In the genomic region with DNA sequence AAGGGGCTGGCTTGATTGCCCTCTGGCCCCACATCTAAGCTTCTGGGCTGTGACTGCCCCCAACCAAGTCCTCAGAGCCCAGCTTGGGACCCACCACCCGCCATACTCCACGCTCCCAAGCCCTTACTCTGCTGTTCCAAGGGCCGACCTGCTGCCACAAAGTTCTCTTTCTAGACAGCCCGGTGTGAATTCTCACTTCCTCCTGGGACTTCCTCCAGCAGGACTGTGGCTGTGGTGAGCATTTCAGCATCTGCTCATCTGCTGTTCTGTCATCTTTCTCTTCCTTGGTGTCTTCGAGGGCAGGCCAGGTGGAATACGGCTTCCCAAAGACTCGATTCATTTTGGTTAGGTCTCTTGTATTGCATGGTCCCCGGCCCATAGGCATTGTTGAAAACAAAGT, we compare ENCODE assay signal across 8 cellular contexts.
DNase-seq lines count a peak whose midpoint lies in the region; ATAC-seq, FAIRE-seq and TF ChIP-seq lines count a peak whose summit lies in the region.
"Not testable (repeated sequence)": the region's sequence is repeated elsewhere in the genome, so short reads cannot be mapped to it uniquely, and the experiment has no call there.

No MANE protein-coding gene starts in this region.

- not testable (repeated sequence) for H3K4me1 ChIP-seq in endothelial cell of umbilical vein (ENCODE audit: control insufficient read depth, extremely low read depth, insufficient read depth, low read length)

- intact Hi-C loops in activated CD8-positive, alpha-beta T cell treated with anti-CD3 and anti-CD28 coated beads for 36 hours (cut with micrococcal nuclease): not testable (repeated sequence)
- intact Hi-C loops in endothelial cell of umbilical vein (cut with micrococcal nuclease): loop anchor here (10.0 kb wide), 1 partner anchor 68 kb away; no protein-coding TSS in a partner anchor

- not testable (repeated sequence) for TF ChIP-seq CTCF in activated CD8-positive, alpha-beta T cell treated with anti-CD3 and anti-CD28 coated beads for 36 hours (IDR thresholded peaks at IDR 0.05); endothelial cell of umbilical vein (IDR thresholded peaks at IDR 0.05; ENCODE audit: extremely low read depth in 1 of 2, insufficient read depth in 1 of 2, low read depth in 1 of 2, low read length in 2 of 2)

- not testable (repeated sequence) for H3K4me3 Mint-ChIP-seq in activated CD8-positive, alpha-beta T cell treated with anti-CD3 and anti-CD28 coated beads for 36 hours; stimulated activated naive CD8-positive, alpha-beta T cell treated with anti-CD3 and anti-CD28 coated beads, Interleukin-15, amount 100 ng/mL, for 72 hours

- H3K79me2 ChIP-seq in endothelial cell of umbilical vein (ENCODE audit: control insufficient read depth, insufficient read depth, low read length): peaks cover 38% of the 10 kb centered on the region

- H3K27me3 Mint-ChIP-seq in activated CD8-positive, alpha-beta T cell treated with anti-CD3 and anti-CD28 coated beads for 36 hours; stimulated activated naive CD8-positive, alpha-beta T cell treated with anti-CD3 and anti-CD28 coated beads, Interleukin-15, amount 100 ng/mL, for 72 hours: not testable (repeated sequence)

- not testable (repeated sequence) for H2AFZ ChIP-seq in endothelial cell of umbilical vein (ENCODE audit: low read depth, low read length)

- CTCF ChIA-PET in activated CD8-positive, alpha-beta T cell treated with anti-CD3 and anti-CD28 coated beads for 36 hours (lab: Charles Lee); endothelial cell of umbilical vein (lab: Charles Lee): not testable (repeated sequence)

- ATAC-seq in GM18498 (IDR thresholded peaks at IDR 0.05; ENCODE audit: unreplicated experiment): peak; percentile 35
- peak; percentile 38 for ATAC-seq in HG02571 (IDR thresholded peaks at IDR 0.05; ENCODE audit: unreplicated experiment)
- peak; percentile 42 for ATAC-seq in HG03097 (IDR thresholded peaks at IDR 0.05; ENCODE audit: low FRiP score, unreplicated experiment)
- ATAC-seq in HG03354 (IDR thresholded peaks at IDR 0.05; ENCODE audit: poor library complexity, severe bottlenecking, unreplicated experiment): peak; percentile 55
- peak; percentile 5 for ATAC-seq in activated CD8-positive, alpha-beta T cell treated with anti-CD3 and anti-CD28 coated beads for 36 hours
- ATAC-seq in stimulated activated naive CD8-positive, alpha-beta T cell treated with anti-CD3 and anti-CD28 coated beads, Interleukin-15, amount 100 ng/mL, for 72 hours: peak; percentile 12

- H3K9ac ChIP-seq in endothelial cell of umbilical vein (replicated peaks; ENCODE audit: extremely low read depth, insufficient read depth, low read length): not testable (repeated sequence)

- dilution Hi-C loops in endothelial cell of umbilical vein (cut with MboI; ENCODE audit: extremely low pct_ligation_motif_present, low sequenced_read_pairs): not testable (repeated sequence)

- H3K27ac ChIP-seq in endothelial cell of umbilical vein (ENCODE audit: insufficient read depth, low read depth, low read length): not testable (repeated sequence)

- FAIRE-seq in GM19239 (lab: Jason Lieb, UNC): peak; percentile 97
- FAIRE-seq in endothelial cell of umbilical vein (lab: Jason Lieb, UNC): peak; percentile 47

- H3K4me1 Mint-ChIP-seq in activated CD8-positive, alpha-beta T cell treated with anti-CD3 and anti-CD28 coated beads for 36 hours (ENCODE audit: low read depth): peaks cover 25% of the 10 kb centered on the region
- H3K4me1 Mint-ChIP-seq in stimulated activated naive CD8-positive, alpha-beta T cell treated with anti-CD3 and anti-CD28 coated beads, Interleukin-15, amount 100 ng/mL, for 72 hours: peaks cover 26% of the 10 kb centered on the region

- not testable (repeated sequence) for BruUV-seq in endothelial cell of umbilical vein (replicated peaks; lab: Mats Ljungman, UMichigan)

- not testable (repeated sequence) for H3K27me3 ChIP-seq in endothelial cell of umbilical vein (ENCODE audit: control insufficient read depth in 2 of 2, insufficient read depth in 2 of 2, low read length in 2 of 2)

- not testable (repeated sequence) for DNase-seq in GM19239 (ENCODE audit: insufficient read length, low spot score); activated CD8-positive, alpha-beta T cell treated with anti-CD3 and anti-CD28 coated beads for 36 hours; endothelial cell of umbilical vein (ENCODE audit: low read depth, low spot score); stimulated activated naive CD8-positive, alpha-beta T cell treated with anti-CD3 and anti-CD28 coated beads, Interleukin-15, amount 100 ng/mL, for 72 hours

- not testable (repeated sequence) for H3K9me3 ChIP-seq in endothelial cell of umbilical vein (replicated peaks; ENCODE audit: control insufficient read depth, insufficient read depth, low read length)

- H3K9me3 Mint-ChIP-seq in activated CD8-positive, alpha-beta T cell treated with anti-CD3 and anti-CD28 coated beads for 36 hours; stimulated activated naive CD8-positive, alpha-beta T cell treated with anti-CD3 and anti-CD28 coated beads, Interleukin-15, amount 100 ng/mL, for 72 hours: not testable (repeated sequence)

- not testable (repeated sequence) for H3K9me1 ChIP-seq in endothelial cell of umbilical vein (replicated peaks; ENCODE audit: control insufficient read depth, extremely low read depth, insufficient read depth, low read length)

- POLR2A ChIA-PET in activated CD8-positive, alpha-beta T cell treated with anti-CD3 and anti-CD28 coated beads for 36 hours (lab: Charles Lee); endothelial cell of umbilical vein (lab: Charles Lee): not testable (repeated sequence)

- H3K36me3 Mint-ChIP-seq in activated CD8-positive, alpha-beta T cell treated with anti-CD3 and anti-CD28 coated beads for 36 hours (ENCODE audit: low read depth): peaks cover 29% of the 10 kb centered on the region

- H3K4me2 ChIP-seq in endothelial cell of umbilical vein (ENCODE audit: insufficient read depth, low read length): not testable (repeated sequence)

- not testable (repeated sequence) for H3K4me3 ChIP-seq in endothelial cell of umbilical vein (replicated peaks in 1 of 3; ENCODE audit: insufficient read depth in 1 of 3, low read depth in 1 of 3, low read length in 3 of 3)

- not testable (repeated sequence) for H3K36me3 ChIP-seq in endothelial cell of umbilical vein (ENCODE audit: control insufficient read depth in 2 of 2, extremely low read depth in 1 of 2, insufficient read depth in 2 of 2, low read length in 2 of 2)

- H4K20me1 ChIP-seq in endothelial cell of umbilical vein (replicated peaks; ENCODE audit: control insufficient read depth, extremely low read depth, insufficient read depth, low read length): not testable (repeated sequence)

- not testable (repeated sequence) for H3K27ac Mint-ChIP-seq in activated CD8-positive, alpha-beta T cell treated with anti-CD3 and anti-CD28 coated beads for 36 hours; stimulated activated naive CD8-positive, alpha-beta T cell treated with anti-CD3 and anti-CD28 coated beads, Interleukin-15, amount 100 ng/mL, for 72 hours

- not testable (repeated sequence) for TF ChIP-seq POLR2A in endothelial cell of umbilical vein (IDR thresholded peaks at IDR 0.05; ENCODE audit: low read depth, low read length)

Comparison
In these comparisons a context has a peak if more than half of its experiments do, and no peak if none do; other contexts are left out.
1. ATAC-seq: peak in every context shown above with its lines; median percentile 55 in HG03354; 42 in HG03097; 38 in HG02571; 35 in GM18498; 12 in stimulated activated naive CD8-positive, alpha-beta T cell treated with anti-CD3 and anti-CD28 coated beads, Interleukin-15, amount 100 ng/mL, for 72 hours; 5 in activated CD8-positive, alpha-beta T cell treated with anti-CD3 and anti-CD28 coated beads for 36 hours.